1 cellular context compared by ENCODE assay signal in genomic region chr2:159119652-159120257, GRCh38.
TF ChIP-seq lines count a peak whose summit lies in the region.

No MANE protein-coding gene starts in this region.

TF ChIP-seq in K562, 482 proteins besides CTCF, POLR2A, EP300 and RAD21 (continued from another document and continues in another):
- 0 out of 4 replicates have a peak, but pooled peaks of 1 of the 2 experiments have one; percentile 29 for TF ChIP-seq MNT (conservative IDR thresholded peaks at IDR 0.05)
- TF ChIP-seq ZNF512 (tag; IDR thresholded peaks at IDR 0.05) = no peak
- no peak for TF ChIP-seq FUS (optimal IDR thresholded peaks at IDR 0.05; ENCODE audit: low read depth, low read length)
- peak; percentile 67; the same call in 1 of the 2 replicates for TF ChIP-seq JUN (IDR thresholded peaks at IDR 0.05; ENCODE audit: borderline replicate concordance, low read depth, low read length)
- TF ChIP-seq JUN (CRISPR knock-in tag; IDR thresholded peaks at IDR 0.05; ENCODE audit: borderline replicate concordance) = no peak
- TF ChIP-seq ZNF133 (CRISPR knock-in tag; IDR thresholded peaks at IDR 0.05) = no peak
- no peak for TF ChIP-seq KHSRP (IDR thresholded peaks at IDR 0.05)
- TF ChIP-seq MLX (CRISPR knock-in tag; conservative IDR thresholded peaks at IDR 0.05) = no peak
- no peak; the same call in 1 of the 2 replicates for TF ChIP-seq SMARCE1 (IDR thresholded peaks at IDR 0.05)
- no peak for TF ChIP-seq NR0B1 (IDR thresholded peaks at IDR 0.05; ENCODE audit: partially characterized antibody)
- TF ChIP-seq ATF4 (CRISPR knock-in tag; IDR thresholded peaks at IDR 0.05) = no peak
- TF ChIP-seq EP400 (IDR thresholded peaks at IDR 0.05) = no peak
- no peak for TF ChIP-seq COPS2 (conservative IDR thresholded peaks at IDR 0.05)
- TF ChIP-seq TEAD1 (CRISPR knock-in tag; IDR thresholded peaks at IDR 0.05) = peak in 1 of 2 experiments; percentile 71; a peak in 2 of 4 replicates
- no peak for TF ChIP-seq MTF1 (CRISPR knock-in tag; IDR thresholded peaks at IDR 0.05; ENCODE audit: borderline replicate concordance)
- 0 out of 2 replicates have a peak, but pooled peaks have one; percentile 13 for TF ChIP-seq ZNF395 (CRISPR knock-in tag; IDR thresholded peaks at IDR 0.05)
- no peak for TF ChIP-seq MAZ (CRISPR knock-in tag; conservative IDR thresholded peaks at IDR 0.05 in 1 of 2, IDR thresholded peaks at IDR 0.05 in 1 of 2)
- no peak for TF ChIP-seq NFIC (IDR thresholded peaks at IDR 0.05)
- TF ChIP-seq DACH1 (IDR thresholded peaks at IDR 0.05; ENCODE audit: partially characterized antibody) = no peak
- TF ChIP-seq KDM1A (IDR thresholded peaks at IDR 0.05) = 0 out of 4 replicates have a peak, but pooled peaks of 1 of the 2 experiments have one; percentile 1
- TF ChIP-seq SRSF1 (IDR thresholded peaks at IDR 0.05; ENCODE audit: low read depth, low read length) = no peak
- no peak for TF ChIP-seq KLF6 (CRISPR knock-in tag; IDR thresholded peaks at IDR 0.05; ENCODE audit: borderline replicate concordance)
- no peak for TF ChIP-seq ARID2 (IDR thresholded peaks at IDR 0.05)
- peak; percentile 57; the same call in 1 of the 2 replicates for TF ChIP-seq MTA3 (IDR thresholded peaks at IDR 0.05; ENCODE audit: borderline replicate concordance)
- TF ChIP-seq HDAC1 (IDR thresholded peaks at IDR 0.05) = no peak
- 0 out of 2 replicates have a peak, but pooled peaks have one; percentile 45 for TF ChIP-seq ADNP (tag; IDR thresholded peaks at IDR 0.05)
- TF ChIP-seq ZMIZ1 (IDR thresholded peaks at IDR 0.05; ENCODE audit: low read depth in 2 of 2, low read length in 2 of 2) = no peak
- TF ChIP-seq SUPT5H (IDR thresholded peaks at IDR 0.05) = no peak
- TF ChIP-seq JUNB (CRISPR knock-in tag; conservative IDR thresholded peaks at IDR 0.05) = no peak
- no peak for TF ChIP-seq ZNF830 (CRISPR knock-in tag; IDR thresholded peaks at IDR 0.05)
- TF ChIP-seq SFPQ (IDR thresholded peaks at IDR 0.05; ENCODE audit: low read depth, low read length) = no peak
- no peak for TF ChIP-seq MYNN (IDR thresholded peaks at IDR 0.05)
- no peak for TF ChIP-seq MYNN (CRISPR knock-in tag; IDR thresholded peaks at IDR 0.05)
- peak; percentile 80; the same call in 1 of the 2 replicates for TF ChIP-seq ZNF644 (tag; IDR thresholded peaks at IDR 0.05; ENCODE audit: low read depth)
- no peak for TF ChIP-seq ZNF384 (IDR thresholded peaks at IDR 0.05; ENCODE audit: low read depth, low read length)
- no peak for TF ChIP-seq ZNF668 (CRISPR knock-in tag; IDR thresholded peaks at IDR 0.05)
- peak; percentile 36; the same call in 1 of the 2 replicates for TF ChIP-seq ZNF589 (CRISPR knock-in tag; IDR thresholded peaks at IDR 0.05; ENCODE audit: low read depth)
- TF ChIP-seq RBM34 (IDR thresholded peaks at IDR 0.05; ENCODE audit: borderline replicate concordance, insufficient read depth, low read length) = no peak
- TF ChIP-seq JUND (IDR thresholded peaks at IDR 0.05; ENCODE audit: borderline replicate concordance, low read depth, low read length) = peak; percentile 68; the same call in 1 of the 2 replicates
- TF ChIP-seq JUND (tag; IDR thresholded peaks at IDR 0.05; ENCODE audit: borderline replicate concordance, low read depth, low read length) = peak; percentile 84
- TF ChIP-seq FOS (IDR thresholded peaks at IDR 0.05; ENCODE audit: extremely low read depth, insufficient read length) = no peak
- no peak for TF ChIP-seq NR4A1 (CRISPR knock-in tag; IDR thresholded peaks at IDR 0.05)
- TF ChIP-seq NR4A1 (tag; IDR thresholded peaks at IDR 0.05) = peak; percentile 81
- TF ChIP-seq ZNF146 (CRISPR knock-in tag; IDR thresholded peaks at IDR 0.05; ENCODE audit: unreplicated experiment) = no peak
- TF ChIP-seq PATZ1 (CRISPR knock-in tag; IDR thresholded peaks at IDR 0.05; ENCODE audit: borderline replicate concordance) = no peak
- peak; percentile 17; the same call in 1 of the 2 replicates for TF ChIP-seq ZNF766 (CRISPR knock-in tag; conservative IDR thresholded peaks at IDR 0.05)
